In genomic region chrX:23344208-23344903, GRCh38 we compare ENCODE assay signal across 25 cellular contexts. TPM values are rescaled to one million over a fixed set of nuclear protein-coding genes. Genes with fewer than 3 reads are reported as not detected.
DNase-seq lines count a peak whose midpoint lies in the region; ATAC-seq, FAIRE-seq and TF ChIP-seq lines count a peak whose summit lies in the region.
"Had no signal": no experiment of that assay in that cellular context is flagged by ENCODE, and none has a peak within 500 bp of the region (broad histone marks: within the 10 kb centered on the region; RNA-seq: fewer than 3 reads in every experiment).

No MANE protein-coding gene starts in this region.

- H3K79me2 ChIP-seq in PC-3 (ENCODE audit: low read length) (no peaks in the 10 kb centered on the region), osteoblast (ENCODE audit: insufficient read depth, low read length) (no peaks in the 10 kb centered on the region)

- peak; percentile 46 for ATAC-seq in PC-3
- ATAC-seq: GM12878, HepG2 had no signal

- no peak overlapping the region for H3K4me3 Mint-ChIP-seq in endodermal cell

- no peak overlapping the region for H3K27ac ChIP-seq in PC-3 (ENCODE audit: low read length)
- H3K27ac ChIP-seq in endodermal cell (ENCODE audit: low read depth, low read length) = no peak overlapping the region
- H3K27ac ChIP-seq in osteoblast (ENCODE audit: low read depth, low read length) = no peak overlapping the region
- H3K27ac ChIP-seq in stomach = no peak overlapping the region
- H3K27ac ChIP-seq: RWPE1, SJCRH30 had no signal

- H3K4me1 ChIP-seq in PC-3 (ENCODE audit: insufficient read depth, low read length) = 0 out of 2 replicates have a peak, but pooled peaks cover 5% of the 10 kb centered on the region
- H3K4me1 ChIP-seq in endodermal cell (ENCODE audit: control insufficient read depth, insufficient read depth, low read length) = no peaks in the 10 kb centered on the region
- no peaks in the 10 kb centered on the region for H3K4me1 ChIP-seq in osteoblast (ENCODE audit: insufficient read depth, low read length)
- peaks cover 0 to 3% (median 0%) of the 10 kb centered on the region in 4 donors for H3K4me1 ChIP-seq in stomach
- H3K4me1 ChIP-seq: SJCRH30 had no signal

- DNase-seq in NCI-H2029 treated with DMSO at 0.1 percent for 48 hours (lab: John Stamatoyannopoulos, UW) (peak; percentile 24), NCI-H2029 (lab: John Stamatoyannopoulos, UW) (no peak), PC-3 (peak; percentile 62), endodermal cell (peak; percentile 77), osteoblast (ENCODE audit: insufficient read length, low spot score, missing footprints) (peak; percentile 36), stomach (no peak), urothelium cell line (ENCODE audit: low spot score) (no peak), GM10266 (ENCODE audit: extremely low spot score) (no peak)
- DNase-seq: C1 segment of cervical spinal cord; COR-L47; DMS153; GOT3; Karpas-422; MM.1S; NCI-H1105 treated with DMSO at 0.1 percent for 48 hours; NCI-H1930; NCI-H524; NK-92 treated with Interleukin-12 subunit alpha and Interleukin-12 subunit beta, amount 100 ng/mL, for 24 hours; OCI-M1; SJCRH30 had no signal

- no peaks in the 10 kb centered on the region for H3K36me3 ChIP-seq in PC-3 (ENCODE audit: low read depth, low read length)
- no peaks in the 10 kb centered on the region for H3K36me3 ChIP-seq in endodermal cell (ENCODE audit: control insufficient read depth, insufficient read depth, low read length)
- H3K36me3 ChIP-seq in osteoblast (ENCODE audit: insufficient read depth, low read length) = no peaks in the 10 kb centered on the region
- no peaks in the 10 kb centered on the region for H3K36me3 ChIP-seq in stomach
- H3K36me3 ChIP-seq: SJCRH30 had no signal

- H3K9ac ChIP-seq in PC-3 (ENCODE audit: low read length) (no peak overlapping the region), endodermal cell (ENCODE audit: extremely low read depth, low read length, poor library complexity, severe bottlenecking) (no peak overlapping the region)

- H3F3A ChIP-seq in PC-3 (ENCODE audit: low read length, unreplicated experiment) = no peaks in the 10 kb centered on the region

- H3K27me3 ChIP-seq in PC-3 (ENCODE audit: low read length) (peaks cover 34% of the 10 kb centered on the region), endodermal cell (ENCODE audit: control insufficient read depth, insufficient read depth, low read length, poor library complexity, severe bottlenecking) (no peaks in the 10 kb centered on the region), osteoblast (ENCODE audit: insufficient read depth, low read length) (no peaks in the 10 kb centered on the region), stomach (peaks cover 0 to 17% (median 0%) of the 10 kb centered on the region in 3 donors)
- H3K27me3 ChIP-seq: SJCRH30 had no signal

- no peak for FAIRE-seq in urothelium cell line (lab: Jason Lieb, UNC)
- FAIRE-seq: GM12878, GM19239, HepG2 had no signal

- intact Hi-C loops in PC-3 (cut with micrococcal nuclease) = loop anchor here (10.0 kb wide), 1 partner anchor 210 kb away; no protein-coding TSS in a partner anchor
- intact Hi-C loops in stomach (cut with DNase I; ENCODE audit: low total_unique reads) = no loop called here

- no peaks in the 10 kb centered on the region for H3K9me2 ChIP-seq in PC-3 (replicated peaks; ENCODE audit: low read length)

- H3K27ac Mint-ChIP-seq in endodermal cell = no peak overlapping the region

- peaks cover 29% of the 10 kb centered on the region for H3K4me1 Mint-ChIP-seq in endodermal cell

- H3K4me3 ChIP-seq in PC-3 (ENCODE audit: low read length) (no peak overlapping the region), endodermal cell (ENCODE audit: low read length) (no peak overlapping the region), osteoblast (ENCODE audit: insufficient read depth, low read length) (no peak overlapping the region), stomach (no peak overlapping the region)
- H3K4me3 ChIP-seq: GM12878, SJCRH30 had no signal

- peaks cover 7% of the 10 kb centered on the region for H3K27me3 Mint-ChIP-seq in endodermal cell (ENCODE audit: insufficient read depth)

- H3K36me3 Mint-ChIP-seq in endodermal cell (ENCODE audit: low read depth) = no peaks in the 10 kb centered on the region

- no peak for TF ChIP-seq POLR2A in stomach (IDR thresholded peaks at IDR 0.05)

- H4K20me1 ChIP-seq in PC-3 (ENCODE audit: low read length) (no peaks in the 10 kb centered on the region), osteoblast (ENCODE audit: insufficient read depth, low read length) (no peaks in the 10 kb centered on the region)

- TF ChIP-seq CTCF in PC-3 (conservative IDR thresholded peaks at IDR 0.05; ENCODE audit: low read depth, low read length) = no peak
- no peak for TF ChIP-seq CTCF in endodermal cell (conservative IDR thresholded peaks at IDR 0.05)
- no peak for TF ChIP-seq CTCF in osteoblast (IDR thresholded peaks at IDR 0.05; ENCODE audit: extremely low read depth, low read depth, low read length)
- no peak for TF ChIP-seq CTCF in stomach (IDR thresholded peaks at IDR 0.05)
- no peak for TF ChIP-seq CTCF in GM10266 (IDR thresholded peaks at IDR 0.05; ENCODE audit: control insufficient read depth, insufficient read depth, low read depth, missing control alignments)

- no TSS peak for BruUV-seq in PC-3 (replicated peaks; lab: Mats Ljungman, UMichigan)

- H3K9me3 ChIP-seq in PC-3 (ENCODE audit: low read length) (no peaks in the 10 kb centered on the region), endodermal cell (ENCODE audit: control insufficient read depth, low read length) (no peaks in the 10 kb centered on the region), osteoblast (ENCODE audit: low read depth, low read length) (no peaks in the 10 kb centered on the region), stomach (no peaks in the 10 kb centered on the region)
- H3K9me3 ChIP-seq: SJCRH30 had no signal

- H2AFZ ChIP-seq in PC-3 (ENCODE audit: low read length) (no peak overlapping the region), osteoblast (ENCODE audit: low read length) (no peak overlapping the region)

- POLR2A ChIA-PET in PC-3 (lab: Charles Lee; ENCODE audit: unreplicated experiment) = no interaction called here

- WGBS in endodermal cell (ENCODE audit: insufficient coverage in 1 of 2, insufficient read length in 1 of 2), 2 experiments = 0 to 33% methylated on average over 1 to 4 of the region's 5 CpGs
- 24 to 41% (median 38%) methylated on average over 5 of the region's 5 CpGs for WGBS in stomach, 5 donors

- CTCF ChIA-PET in PC-3 (lab: Charles Lee) = no interaction called here

- H3K4me2 ChIP-seq in PC-3 (ENCODE audit: low read length) (no peak overlapping the region), osteoblast (ENCODE audit: insufficient read depth, low read length) (no peak overlapping the region)

- H3K9me3 Mint-ChIP-seq in endodermal cell = no peaks in the 10 kb centered on the region

- TF ChIP-seq EP300 in stomach (IDR thresholded peaks at IDR 0.05) = no peak

RNA-seq across cellular contexts. Expression of gene PTCHD1, which starts 9.7 kb away (rescaled TPM):
- total RNA-seq in PC-3 (2014; rRNA removed) = not detected in 2 replicates
- under 1 TPM; 0.92 to 0.95 TPM for total RNA-seq in endodermal cell
- polyA plus RNA-seq in endodermal cell (2013, experiment 1 of 2) = 0.14 TPM
- polyA plus RNA-seq in endodermal cell (2013, experiment 2 of 2) = 0.25 TPM
- not detected in 2 replicates for total RNA-seq in osteoblast
- 1 to 10 TPM in 4 of 5 donors, under 1 TPM in 1; 0.29 to 6.2 (median 2.3) TPM for total RNA-seq in stomach
- under 1 TPM in 2 of 3 donors, not detected in 1; 0.15 to 0.78 TPM for polyA plus RNA-seq in stomach
- total RNA-seq: A172, GM12878, HepG2 had no signal
- polyA plus RNA-seq: GM12878, HepG2 had no signal

Comparison
In these comparisons a context has a peak if more than half of its experiments do, and no peak if none do; other contexts are left out.
1. DNase-seq: peak in NCI-H2029 treated with DMSO at 0.1 percent for 48 hours (single experiment), PC-3 (single experiment), endodermal cell (single experiment) and osteoblast (single experiment); none in NCI-H2029 (single experiment), stomach (single experiment), urothelium cell line (single experiment) and GM10266 (single experiment).